In genomic region chr5:123449424-123449823, GRCh38 we compare ENCODE assay signal across 19 cellular contexts. TPM values are rescaled to one million over a fixed set of nuclear protein-coding genes. Genes with fewer than 3 reads are reported as not detected.
DNase-seq lines count a peak whose midpoint lies in the region; ATAC-seq and TF ChIP-seq lines count a peak whose summit lies in the region.
"Had no signal": no experiment of that assay in that cellular context is flagged by ENCODE, and none has a peak within 500 bp of the region (broad histone marks: within the 10 kb centered on the region; RNA-seq: fewer than 3 reads in every experiment).

No MANE protein-coding gene starts in this region.

- H3K9me3 ChIP-seq in parathyroid adenoma (ENCODE audit: control insufficient read depth, low read length): no peaks in the 10 kb centered on the region
- no peaks in the 10 kb centered on the region for H3K9me3 ChIP-seq in left ventricle myocardium inferior (replicated peaks)
- H3K9me3 ChIP-seq: A549; BLaER1 treated with 17β-estradiol and CSF1 and Interleukin-3, amounts not matched to agents 10 nM and 100 nM had no signal

- H3K4me1 ChIP-seq in parathyroid adenoma (peaks cover 8% of the 10 kb centered on the region), left ventricle myocardium inferior (peaks cover 11% of the 10 kb centered on the region)

- H3K27ac ChIP-seq in parathyroid adenoma (no peak overlapping the region), left ventricle myocardium inferior (replicated peaks) (no peak overlapping the region)
- H3K27ac ChIP-seq: A549; BLaER1 treated with 17β-estradiol and CSF1 and Interleukin-3, amounts not matched to agents 10 nM and 100 nM had no signal

- ATAC-seq in esophagus mucosa (peak; percentile 23), GM21619 (IDR thresholded peaks at IDR 0.05; ENCODE audit: unreplicated experiment) (no peak)
- ATAC-seq: A549, HepG2 had no signal

- H3K27me3 ChIP-seq in parathyroid adenoma (ENCODE audit: control insufficient read depth, insufficient read depth, low read length) (no peaks in the 10 kb centered on the region), left ventricle myocardium inferior (ENCODE audit: low read depth) (no peaks in the 10 kb centered on the region)
- H3K27me3 ChIP-seq: BLaER1 treated with 17β-estradiol and CSF1 and Interleukin-3, amounts not matched to agents 10 nM and 100 nM had no signal

- no peaks in the 10 kb centered on the region for H3K79me2 ChIP-seq in parathyroid adenoma

- peak overlapping the region; percentile 45 for H2AFZ ChIP-seq in parathyroid adenoma

- DNase-seq in NCI-H345 (lab: John Stamatoyannopoulos, UW): peak; percentile 7
- no peak for DNase-seq in NCI-H345 treated with DMSO at 0.1 percent for 48 hours (lab: John Stamatoyannopoulos, UW; ENCODE audit: unreplicated experiment)
- DNase-seq in SK-MEL-5 (ENCODE audit: low read depth, low spot score): peak; percentile 25
- no peak for DNase-seq in left ventricle myocardium inferior
- no peak for DNase-seq in NCI-H2227 treated with DMSO at 0.1 percent for 48 hours (lab: John Stamatoyannopoulos, UW)
- DNase-seq: CD8-positive, alpha-beta memory T cell; DND-41; MM.1S; NCI-H1092 treated with DMSO at 0.1 percent for 48 hours; NCI-H187 treated with DMSO at 0.1 percent for 48 hours; NCI-H524 treated with DMSO at 0.1 percent for 48 hours; RPMI8226; SIG-M5 had no signal

- in situ Hi-C loops in SK-MEL-5 (cut with HindIII; ENCODE audit: low pct_unique_long_range_greater_than_20kb, low sequenced_read_pairs): no loop called here

- no peak overlapping the region for H3K9ac ChIP-seq in parathyroid adenoma
- H3K9ac ChIP-seq: BLaER1 treated with 17β-estradiol and CSF1 and Interleukin-3, amounts not matched to agents 10 nM and 100 nM had no signal

- TF ChIP-seq CTCF in parathyroid adenoma (IDR thresholded peaks at IDR 0.05) (no peak), left ventricle myocardium inferior (IDR thresholded peaks at IDR 0.05; ENCODE audit: borderline replicate concordance) (no peak)

- H3K36me3 ChIP-seq in parathyroid adenoma (ENCODE audit: control insufficient read depth, insufficient read depth, low read length): no peaks in the 10 kb centered on the region
- H3K36me3 ChIP-seq in left ventricle myocardium inferior: no peaks in the 10 kb centered on the region
- H3K36me3 ChIP-seq: BLaER1 treated with 17β-estradiol and CSF1 and Interleukin-3, amounts not matched to agents 10 nM and 100 nM had no signal

- H3K4me2 ChIP-seq in parathyroid adenoma (ENCODE audit: low read length): no peak overlapping the region
- H3K4me2 ChIP-seq: A549; BLaER1 treated with 17β-estradiol and CSF1 and Interleukin-3, amounts not matched to agents 10 nM and 100 nM had no signal

- intact Hi-C loops in left ventricle myocardium inferior (cut with micrococcal nuclease): no loop called here

- no peak overlapping the region for H3K4me3 ChIP-seq in parathyroid adenoma (ENCODE audit: low read depth, low read length)
- no peak overlapping the region for H3K4me3 ChIP-seq in left ventricle myocardium inferior
- H3K4me3 ChIP-seq: A549; BLaER1 treated with 17β-estradiol and CSF1 and Interleukin-3, amounts not matched to agents 10 nM and 100 nM had no signal

RNA-seq across cellular contexts. Expression of gene CEP120, which starts 26.2 kb away (rescaled TPM):
- 12.6 and 14.3 TPM in 2 replicates for total RNA-seq in SK-MEL-5 (2014; rRNA removed; shearing (Covaris generic))
- 9.1 and 13.7 TPM in 2 replicates for polyA plus RNA-seq in SK-MEL-5 (2015; cell fraction: cytosol; rRNA removed)
- 19.6 and 20.1 TPM in 2 replicates for polyA plus RNA-seq in SK-MEL-5 (2015; cell fraction: nucleus; rRNA removed)
- 9.5 TPM for total RNA-seq in esophagus mucosa
- 11.8 TPM for total RNA-seq in left ventricle myocardium inferior

Comparison
In these comparisons a context has a peak if more than half of its experiments do, and no peak if none do; other contexts are left out.
1. DNase-seq: peak in NCI-H345 (single experiment) and SK-MEL-5 (single experiment); none in NCI-H345 treated with DMSO at 0.1 percent for 48 hours (single experiment), left ventricle myocardium inferior (single experiment) and NCI-H2227 treated with DMSO at 0.1 percent for 48 hours (single experiment).